29 cellular contexts compared by ENCODE assay signal in genomic region chr1:23967871-23968270, GRCh38. TPM values are rescaled to one million over a fixed set of nuclear protein-coding genes. Genes with fewer than 3 reads are reported as not detected.
A peak's percentile ranks its signal among the peaks of the same experiment; 100 is the strongest.
DNase-seq lines count a peak whose midpoint lies in the region; ATAC-seq and TF ChIP-seq lines count a peak whose summit lies in the region.
"Had no signal": no experiment of that assay in that cellular context is flagged by ENCODE, and none has a peak within 500 bp of the region (broad histone marks: within the 10 kb centered on the region; RNA-seq: fewer than 3 reads in every experiment).

No MANE protein-coding gene starts in this region.

- ATAC-seq in CD4-positive, alpha-beta T cell (ENCODE audit: poor library complexity), result no peak
- no peak for ATAC-seq in activated T-helper 17 cell treated with anti-CD3 and anti-CD28 coated beads, Interleukin-2, amount 50 U/mL, for 72 hours (replicated peaks)
- no peak for ATAC-seq in natural killer cell treated with Interleukin-12 subunit alpha and Interleukin-12 subunit beta and Interleukin-15 and Interleukin-18, amount 100 ng/mL, for 72 hours
- no peak for ATAC-seq in HG02852 (IDR thresholded peaks at IDR 0.05; ENCODE audit: unreplicated experiment)
- ATAC-seq: A549, body of pancreas, GM12878, heart left ventricle had no signal

- H3K36me3 Mint-ChIP-seq in T-helper 2 cell treated with Interferon-gamma antibody and Interleukin-4, amounts not matched to agents 5 μg/mL and 100 μg/mL, for 36 hours (ENCODE audit: low read depth), result peaks cover 67% of the 10 kb centered on the region
- peaks cover 86% of the 10 kb centered on the region for H3K36me3 Mint-ChIP-seq in CD4-positive, alpha-beta T cell (ENCODE audit: low read depth)
- H3K36me3 Mint-ChIP-seq in activated T-helper 17 cell treated with anti-CD3 and anti-CD28 coated beads, Interleukin-2, amount 50 U/mL, for 72 hours (ENCODE audit: low read depth), result peaks cover 100% of the 10 kb centered on the region
- H3K36me3 Mint-ChIP-seq in natural killer cell treated with Interleukin-12 subunit alpha and Interleukin-12 subunit beta and Interleukin-15 and Interleukin-18, amount 100 ng/mL, for 72 hours, result peaks cover 30% of the 10 kb centered on the region

- H3K4me3 Mint-ChIP-seq in T-helper 2 cell treated with Interferon-gamma antibody and Interleukin-4, amounts not matched to agents 5 μg/mL and 100 μg/mL, for 36 hours, result no peak overlapping the region
- H3K4me3 Mint-ChIP-seq in CD4-positive, alpha-beta T cell, result no peak overlapping the region
- no peak overlapping the region for H3K4me3 Mint-ChIP-seq in activated T-helper 17 cell treated with anti-CD3 and anti-CD28 coated beads, Interleukin-2, amount 50 U/mL, for 72 hours
- H3K4me3 Mint-ChIP-seq in natural killer cell treated with Interleukin-12 subunit alpha and Interleukin-12 subunit beta and Interleukin-15 and Interleukin-18, amount 100 ng/mL, for 72 hours, result no peak overlapping the region
- H3K4me3 Mint-ChIP-seq: activated naive CD8-positive, alpha-beta T cell had no signal

- H3K27me3 Mint-ChIP-seq in T-helper 2 cell treated with Interferon-gamma antibody and Interleukin-4, amounts not matched to agents 5 μg/mL and 100 μg/mL, for 36 hours (ENCODE audit: low read depth), result no peaks in the 10 kb centered on the region
- no peaks in the 10 kb centered on the region for H3K27me3 Mint-ChIP-seq in CD4-positive, alpha-beta T cell
- no peaks in the 10 kb centered on the region for H3K27me3 Mint-ChIP-seq in activated T-helper 17 cell treated with anti-CD3 and anti-CD28 coated beads, Interleukin-2, amount 50 U/mL, for 72 hours
- H3K27me3 Mint-ChIP-seq in natural killer cell treated with Interleukin-12 subunit alpha and Interleukin-12 subunit beta and Interleukin-15 and Interleukin-18, amount 100 ng/mL, for 72 hours, result no peaks in the 10 kb centered on the region
- H3K27me3 Mint-ChIP-seq: activated naive CD8-positive, alpha-beta T cell had no signal

- no peak for DNase-seq in T-helper 2 cell treated with Interferon-gamma antibody and Interleukin-4, amounts not matched to agents 5 μg/mL and 100 μg/mL, for 36 hours (ENCODE audit: low spot score)
- DNase-seq in T-helper 2 cell (no peak), GM13976 (ENCODE audit: low spot score) (no peak), dedifferentiated amniotic fluid mesenchymal stem cell (ENCODE audit: extremely low spot score) (no peak)
- DNase-seq in CD4-positive, alpha-beta T cell, result no peak
- no peak for DNase-seq in natural killer cell treated with Interleukin-12 subunit alpha and Interleukin-12 subunit beta and Interleukin-15 and Interleukin-18, amount 100 ng/mL, for 72 hours (ENCODE audit: low spot score)
- DNase-seq: activated CD4-positive, alpha-beta T cell treated with anti-CD3 and anti-CD28 coated beads, Interleukin-2, amount 50 U/mL, for 1 hour; activated T-cell treated with anti-CD3 and anti-CD28 coated beads, Interleukin-2, amount 50 U/mL, for 1 hour; body of pancreas; GM23248; heart left ventricle; NCI-H1417; NCI-H510A; spleen; stimulated activated CD4-positive, alpha-beta T cell treated with anti-CD3 and anti-CD28 coated beads, Interleukin-4, amount 100 ng/mL, for 24 hours; substantia nigra had no signal

- no peak overlapping the region for H3K27ac ChIP-seq in CD4-positive, alpha-beta T cell (ENCODE audit: low read depth, low read length)
- H3K27ac ChIP-seq: A549, body of pancreas, C4-2B, coronary artery, neutrophil, RWPE1, spleen, vagina had no signal

- POLR2A ChIA-PET in CD4-positive, alpha-beta T cell (lab: Charles Lee), result interaction anchor here (1.5 to 3.6 kb wide), 2 partner anchors 8 to 13 kb away, joined by 5 to 18 read pairs; partner anchors contain the start of genes PNRC2 and SRSF10

- in situ Hi-C loops in GM13976 (cut with MboI; ENCODE audit: low sequenced_read_pairs, unreplicated experiment), result no loop called here

- H3K4me1 Mint-ChIP-seq in T-helper 2 cell treated with Interferon-gamma antibody and Interleukin-4, amounts not matched to agents 5 μg/mL and 100 μg/mL, for 36 hours (ENCODE audit: low read depth), result peaks cover 40% of the 10 kb centered on the region
- H3K4me1 Mint-ChIP-seq in CD4-positive, alpha-beta T cell (ENCODE audit: low read depth), result peaks cover 53% of the 10 kb centered on the region
- H3K4me1 Mint-ChIP-seq in activated T-helper 17 cell treated with anti-CD3 and anti-CD28 coated beads, Interleukin-2, amount 50 U/mL, for 72 hours, result peaks cover 19% of the 10 kb centered on the region
- H3K4me1 Mint-ChIP-seq in natural killer cell treated with Interleukin-12 subunit alpha and Interleukin-12 subunit beta and Interleukin-15 and Interleukin-18, amount 100 ng/mL, for 72 hours (ENCODE audit: low read depth in 2 of 2), result peaks cover 19 to 32% of the 10 kb centered on the region in 2 donors

- H3K9me3 Mint-ChIP-seq in T-helper 2 cell treated with Interferon-gamma antibody and Interleukin-4, amounts not matched to agents 5 μg/mL and 100 μg/mL, for 36 hours, result no peaks in the 10 kb centered on the region
- no peaks in the 10 kb centered on the region for H3K9me3 Mint-ChIP-seq in CD4-positive, alpha-beta T cell
- no peaks in the 10 kb centered on the region for H3K9me3 Mint-ChIP-seq in activated T-helper 17 cell treated with anti-CD3 and anti-CD28 coated beads, Interleukin-2, amount 50 U/mL, for 72 hours
- H3K9me3 Mint-ChIP-seq in natural killer cell treated with Interleukin-12 subunit alpha and Interleukin-12 subunit beta and Interleukin-15 and Interleukin-18, amount 100 ng/mL, for 72 hours, result no peaks in the 10 kb centered on the region

- CTCF ChIA-PET in CD4-positive, alpha-beta T cell (lab: Charles Lee), result interaction anchor here (0.9 to 1.3 kb wide), 2 partner anchors 9 to 12 kb away, joined by 3 to 6 read pairs; partner anchors contain the start of gene SRSF10

- H3K9me3 ChIP-seq in CD4-positive, alpha-beta T cell (ENCODE audit: control insufficient read depth, low read length), result no peaks in the 10 kb centered on the region
- H3K9me3 ChIP-seq: A549, body of pancreas, heart left ventricle, neutrophil, spleen, vagina had no signal

- H3K27ac Mint-ChIP-seq in T-helper 2 cell treated with Interferon-gamma antibody and Interleukin-4, amounts not matched to agents 5 μg/mL and 100 μg/mL, for 36 hours, result peak overlapping the region; percentile 31
- H3K27ac Mint-ChIP-seq in CD4-positive, alpha-beta T cell, result peak overlapping the region; percentile 24
- H3K27ac Mint-ChIP-seq in activated T-helper 17 cell treated with anti-CD3 and anti-CD28 coated beads, Interleukin-2, amount 50 U/mL, for 72 hours, result peak overlapping the region; percentile 41
- peak overlapping the region; percentile 5 to 45 for H3K27ac Mint-ChIP-seq in natural killer cell treated with Interleukin-12 subunit alpha and Interleukin-12 subunit beta and Interleukin-15 and Interleukin-18, amount 100 ng/mL, for 72 hours

- no peak for TF ChIP-seq CTCF in CD4-positive, alpha-beta T cell (IDR thresholded peaks at IDR 0.05)
- no peak for TF ChIP-seq CTCF in GM13976 (IDR thresholded peaks at IDR 0.05; ENCODE audit: borderline replicate concordance, control extremely low read depth, extremely low read depth, insufficient read depth, missing control alignments)

- H3K27me3 ChIP-seq in CD4-positive, alpha-beta T cell (ENCODE audit: control insufficient read depth, insufficient read depth, low read length), result no peaks in the 10 kb centered on the region
- H3K27me3 ChIP-seq: body of pancreas, heart left ventricle, neutrophil, spleen, vagina had no signal

- intact Hi-C loops in CD4-positive, alpha-beta T cell (cut with DNase I, micrococcal nuclease), result no loop called here

RNA-seq across cellular contexts. Expression of gene PNRC2, which starts 8.2 kb away (rescaled TPM):
- total RNA-seq in CD4-positive, alpha-beta T cell, result 100 to 1,000 TPM; 172 to 183 TPM
- 100 to 1,000 TPM; 112 to 125 TPM for total RNA-seq in activated T-helper 17 cell treated with anti-CD3 and anti-CD28 coated beads, Interleukin-2, amount 50 U/mL, for 72 hours
- 100 to 1,000 TPM in 1 of 2 donors, 10 to 100 TPM in 1; 89.7 to 162 TPM for total RNA-seq in natural killer cell treated with Interleukin-12 subunit alpha and Interleukin-12 subunit beta and Interleukin-15 and Interleukin-18, amount 100 ng/mL, for 72 hours

RNA-seq across cellular contexts. Expression of gene SRSF10, which starts 12.3 kb away (rescaled TPM):
- total RNA-seq in CD4-positive, alpha-beta T cell, result 100 to 1,000 TPM; 346 to 356 TPM
- total RNA-seq in activated T-helper 17 cell treated with anti-CD3 and anti-CD28 coated beads, Interleukin-2, amount 50 U/mL, for 72 hours, result 100 to 1,000 TPM; 168 to 199 TPM
- total RNA-seq in natural killer cell treated with Interleukin-12 subunit alpha and Interleukin-12 subunit beta and Interleukin-15 and Interleukin-18, amount 100 ng/mL, for 72 hours, result 100 to 1,000 TPM; 176 to 214 TPM

RNA-seq across cellular contexts. Expression of gene CNR2, which starts 54.7 kb away (rescaled TPM):
- total RNA-seq in CD4-positive, alpha-beta T cell, result under 1 TPM in 1 of 2 experiments, not detected in 1; 0.05 TPM
- under 1 TPM; 0.04 to 0.08 TPM for total RNA-seq in activated T-helper 17 cell treated with anti-CD3 and anti-CD28 coated beads, Interleukin-2, amount 50 U/mL, for 72 hours
- total RNA-seq in natural killer cell treated with Interleukin-12 subunit alpha and Interleukin-12 subunit beta and Interleukin-15 and Interleukin-18, amount 100 ng/mL, for 72 hours, result 1 to 10 TPM; 2.1 to 3.8 TPM
- total RNA-seq: body of pancreas, GM23248, left lobe of liver, M059J, renal cortical epithelial cell, vagina had no signal
